Comparison of ENCODE assay signal across 8 cellular contexts in genomic region chr22:36510966-36511881, GRCh38. TPM values are rescaled to one million over a fixed set of nuclear protein-coding genes. Genes with fewer than 3 reads are reported as not detected.
DNase-seq lines count a peak whose midpoint lies in the region; ATAC-seq and TF ChIP-seq lines count a peak whose summit lies in the region.

No MANE protein-coding gene starts in this region.

- peaks cover 41% of the 10 kb centered on the region for H3K36me3 Mint-ChIP-seq in chondrocyte (ENCODE audit: low read depth)

- no peak overlapping the region for H3K23ac ChIP-seq in mesendoderm (ENCODE audit: low read length)

- no peak overlapping the region for H2AFZ ChIP-seq in SU-DHL-6 (ENCODE audit: low read depth, low read length, severe bottlenecking)

- H3K4me1 ChIP-seq in mesendoderm (ENCODE audit: control insufficient read depth, low read depth, low read length): no peaks in the 10 kb centered on the region

- no peaks in the 10 kb centered on the region for H4K20me1 ChIP-seq in SU-DHL-6 (ENCODE audit: low read depth, low read length)

- no peak overlapping the region for H3K27ac ChIP-seq in HL-60 (replicated peaks)
- H3K27ac ChIP-seq in SU-DHL-6 (ENCODE audit: low read depth, low read length): no peak overlapping the region
- no peak overlapping the region for H3K27ac ChIP-seq in mesendoderm (ENCODE audit: low read depth, low read length)

- peak overlapping the region; percentile 72 for H3K27ac Mint-ChIP-seq in chondrocyte (ENCODE audit: unreplicated experiment)

- H3K4me2 ChIP-seq in SU-DHL-6 (ENCODE audit: low read depth, low read length, poor library complexity, severe bottlenecking): no peak overlapping the region
- no peak overlapping the region for H3K4me2 ChIP-seq in mesendoderm (ENCODE audit: low read length)

- H3K9ac ChIP-seq in SU-DHL-6 (ENCODE audit: low read length) (no peak overlapping the region), mesendoderm (ENCODE audit: low read length) (no peak overlapping the region)

- ATAC-seq in GM18870 (IDR thresholded peaks at IDR 0.05; ENCODE audit: unreplicated experiment) (no peak), GM19328 (IDR thresholded peaks at IDR 0.05; ENCODE audit: unreplicated experiment) (no peak), HG02973 (IDR thresholded peaks at IDR 0.05; ENCODE audit: unreplicated experiment) (no peak)

- H3K79me1 ChIP-seq in mesendoderm (ENCODE audit: low read length): no peaks in the 10 kb centered on the region

- peaks cover 2% of the 10 kb centered on the region for H3K9me3 Mint-ChIP-seq in chondrocyte (ENCODE audit: low read depth)

- H2BK120ac ChIP-seq in mesendoderm (ENCODE audit: low read depth, low read length): no peak overlapping the region

- WGBS in mesendoderm (ENCODE audit: extremely low coverage, insufficient coverage, low lambda C conversion rate): no CpG with 5 or more reads among the region's 17 CpGs

- H3K79me2 ChIP-seq in SU-DHL-6 (ENCODE audit: insufficient read depth, low read length): peaks cover 1% of the 10 kb centered on the region; the same call in 1 of the 2 replicates
- no peaks in the 10 kb centered on the region for H3K79me2 ChIP-seq in mesendoderm (ENCODE audit: control insufficient read depth, insufficient read depth, low read length)

- no peak overlapping the region for H2BK15ac ChIP-seq in mesendoderm (replicated peaks; ENCODE audit: low read depth)

- H3K56ac ChIP-seq in mesendoderm (ENCODE audit: low read length): no peak overlapping the region

- no peak overlapping the region for H3K4me3 ChIP-seq in HL-60 (replicated peaks; ENCODE audit: insufficient read depth, low read length)
- no peak overlapping the region for H3K4me3 ChIP-seq in SU-DHL-6 (ENCODE audit: insufficient read depth, low read length, poor library complexity, severe bottlenecking)
- H3K4me3 ChIP-seq in mesendoderm (ENCODE audit: low read length): no peak overlapping the region

- H3K4me3 Mint-ChIP-seq in chondrocyte (ENCODE audit: unreplicated experiment): no peak overlapping the region

- no peaks in the 10 kb centered on the region for H3K27me3 ChIP-seq in HL-60 (ENCODE audit: insufficient read depth, poor library complexity, severe bottlenecking)
- no peaks in the 10 kb centered on the region for H3K27me3 ChIP-seq in SU-DHL-6 (ENCODE audit: low read length)
- H3K27me3 ChIP-seq in mesendoderm (ENCODE audit: insufficient read depth, low read length, poor library complexity): no peaks in the 10 kb centered on the region

- H4K8ac ChIP-seq in mesendoderm (ENCODE audit: low read depth, low read length): no peak overlapping the region

- H3F3A ChIP-seq in SU-DHL-6 (ENCODE audit: insufficient read depth): peaks cover 19% of the 10 kb centered on the region

- no peak overlapping the region for H4K5ac ChIP-seq in mesendoderm (ENCODE audit: low read length)

- no peak overlapping the region for H3K4ac ChIP-seq in mesendoderm (ENCODE audit: low read depth, low read length)

- DNase-seq in DMS114 treated with DMSO at 0.1 percent for 48 hours (lab: John Stamatoyannopoulos, UW; ENCODE audit: unreplicated experiment) (peak; percentile 71), HL-60 (ENCODE audit: low read depth in 1 of 2, low spot score in 1 of 2) (peak in 1 of 2 experiments; percentile 49), chondrocyte (ENCODE audit: low spot score) (no peak), mesendoderm (peak; percentile 75)

- H3K18ac ChIP-seq in mesendoderm (ENCODE audit: low read length): no peak overlapping the region

- no peaks in the 10 kb centered on the region for H3K9me3 ChIP-seq in SU-DHL-6 (ENCODE audit: insufficient read depth, low read length)

- H3K36me3 ChIP-seq in SU-DHL-6 (ENCODE audit: low read length): peaks cover 20% of the 10 kb centered on the region
- H3K36me3 ChIP-seq in mesendoderm (ENCODE audit: control insufficient read depth, insufficient read depth, low read length): peaks cover 28% of the 10 kb centered on the region

- TF ChIP-seq CTCF in HL-60 (IDR thresholded peaks at IDR 0.05; ENCODE audit: insufficient read depth, low read length) (peak; percentile 61), SU-DHL-6 (IDR thresholded peaks at IDR 0.05; ENCODE audit: insufficient read depth, low read length, poor library complexity, severe bottlenecking) (peak; percentile 40), chondrocyte (IDR thresholded peaks at IDR 0.05) (peak; percentile 80)

- peaks cover 8% of the 10 kb centered on the region for H3K4me1 Mint-ChIP-seq in chondrocyte (ENCODE audit: low read depth)

- H3K9me2 ChIP-seq in SU-DHL-6 (replicated peaks; ENCODE audit: insufficient read depth, low read length): no peaks in the 10 kb centered on the region

- no peaks in the 10 kb centered on the region for H3K27me3 Mint-ChIP-seq in chondrocyte (ENCODE audit: low read depth)

- no peak overlapping the region for H2AK5ac ChIP-seq in mesendoderm (ENCODE audit: low read length)

- no peak overlapping the region for H2BK5ac ChIP-seq in mesendoderm (ENCODE audit: low read length)

RNA-seq across cellular contexts. Expression of gene FOXRED2, which starts 4.4 kb away (rescaled TPM):
- total RNA-seq in chondrocyte: 21.0 to 23.1 TPM (median 23.0 TPM) in 3 replicates
- polyA plus RNA-seq in mesendoderm (2013, experiment 1 of 2): 11.4 TPM
- 11.7 TPM for polyA plus RNA-seq in mesendoderm (2013, experiment 2 of 2)

RNA-seq across cellular contexts. Expression of gene EIF3D, which starts 17.7 kb away (rescaled TPM):
- total RNA-seq in chondrocyte: 80.5 to 97.8 TPM (median 96.1 TPM) in 3 replicates
- polyA plus RNA-seq in mesendoderm (2013, experiment 1 of 2): 169 TPM
- polyA plus RNA-seq in mesendoderm (2013, experiment 2 of 2): 164 TPM

RNA-seq across cellular contexts. Expression of gene TXN2, which starts 29.8 kb away (rescaled TPM):
- total RNA-seq in chondrocyte: 45.7 to 54.9 TPM (median 48.5 TPM) in 3 replicates
- 46.4 TPM for polyA plus RNA-seq in mesendoderm (2013, experiment 1 of 2)
- 47.9 TPM for polyA plus RNA-seq in mesendoderm (2013, experiment 2 of 2)
